In genomic region chr15:63979227-63979793, GRCh38 we compare ENCODE assay signal across 22 cellular contexts.
DNase-seq lines count a peak whose midpoint lies in the region; ATAC-seq, FAIRE-seq and TF ChIP-seq lines count a peak whose summit lies in the region.
"Had no signal": no experiment of that assay in that cellular context is flagged by ENCODE, and none has a peak within 500 bp of the region (broad histone marks: within the 10 kb centered on the region; RNA-seq: fewer than 3 reads in every experiment).

No MANE protein-coding gene starts in this region.

- FAIRE-seq in H1 (lab: Jason Lieb, UNC) (no peak), RCC 7860 (lab: Jason Lieb, UNC) (no peak)

- H2BK20ac ChIP-seq in H1 (ENCODE audit: low read length), result peak overlapping the region; percentile 17; the same call in 1 of the 2 replicates

- H3K14ac ChIP-seq in H1 (ENCODE audit: insufficient read length), result no peak overlapping the region

- H3K9ac ChIP-seq in H1 (replicated peaks in 1 of 4; ENCODE audit: extremely low read depth in 1 of 4, low read depth in 3 of 4, low read length in 3 of 4), result no peak overlapping the region

- ATAC-seq in stimulated activated effector memory CD8-positive, alpha-beta T cell treated with anti-CD3 and anti-CD28 coated beads, Interleukin-12 subunit alpha, Interleukin-12 subunit beta, amount 100 ng/mL, for 72 hours, result no peak
- ATAC-seq in GM19463 (IDR thresholded peaks at IDR 0.05; ENCODE audit: unreplicated experiment), result no peak
- ATAC-seq: activated CD4-positive, CD25-positive, alpha-beta regulatory T cell treated with anti-CD3 and anti-CD28 coated beads, Interleukin-2, amount 50 U/mL, for 24 hours; sciatic nerve had no signal

- POLR2A ChIA-PET in H1 (lab: Charles Lee; ENCODE audit: partially characterized antibody), result interaction anchor here (0.7 kb wide), 2 partner anchors 13 to 41 kb away, joined by 3 read pairs; no protein-coding TSS in a partner anchor

- H3K4me3 Mint-ChIP-seq in stimulated activated effector memory CD8-positive, alpha-beta T cell treated with anti-CD3 and anti-CD28 coated beads, Interleukin-12 subunit alpha, Interleukin-12 subunit beta, amount 100 ng/mL, for 72 hours, result no peak overlapping the region
- H3K4me3 Mint-ChIP-seq: neural crest cell had no signal

- no peaks in the 10 kb centered on the region for H3K27me3 ChIP-seq in H1 (replicated peaks in 1 of 4; ENCODE audit: control insufficient read depth in 3 of 4, extremely low read depth in 1 of 4, insufficient read depth in 3 of 4, low read length in 3 of 4)
- H3K27me3 ChIP-seq: ascending aorta had no signal

- TF ChIP-seq POLR2A in H1 (IDR thresholded peaks at IDR 0.05; ENCODE audit: control extremely low read depth in 1 of 2, low read depth in 2 of 2, low read length in 2 of 2), result no peak

- CTCF ChIA-PET in H1 (lab: Charles Lee; ENCODE audit: partially characterized antibody), result interaction anchor here (0.6 to 10.0 kb wide), 7 partner anchors 14 to 227 kb away, joined by 3 to 102 read pairs (median 5); partner anchors contain the start of gene DAPK2

- TF ChIP-seq RAD21 in H1 (IDR thresholded peaks at IDR 0.05 in 1 of 2, conservative IDR thresholded peaks at IDR 0.05 in 1 of 2; ENCODE audit: low read depth in 2 of 2, low read length in 2 of 2), result no peak

- no peak overlapping the region for H3K18ac ChIP-seq in H1 (ENCODE audit: extremely low read depth, low read length)

- H3K79me1 ChIP-seq in H1 (ENCODE audit: low read depth, low read length), result no peaks in the 10 kb centered on the region

- H3K56ac ChIP-seq in H1 (replicated peaks; ENCODE audit: insufficient read length, low read depth, low read length), result no peak overlapping the region

- no peak overlapping the region; the same call in 1 of the 2 replicates for H2BK5ac ChIP-seq in H1 (ENCODE audit: low read depth, low read length)

- no peaks in the 10 kb centered on the region for H3K79me2 ChIP-seq in H1 (ENCODE audit: control insufficient read depth in 1 of 2, insufficient read depth in 2 of 2, low read length in 2 of 2)

- H4K20me1 ChIP-seq in H1 (replicated peaks in 1 of 2; ENCODE audit: control insufficient read depth in 1 of 2, insufficient read depth in 2 of 2, low read length in 2 of 2), result no peaks in the 10 kb centered on the region

- no peaks in the 10 kb centered on the region for H3K9me3 Mint-ChIP-seq in stimulated activated effector memory CD8-positive, alpha-beta T cell treated with anti-CD3 and anti-CD28 coated beads, Interleukin-12 subunit alpha, Interleukin-12 subunit beta, amount 100 ng/mL, for 72 hours
- H3K9me3 Mint-ChIP-seq: neural crest cell had no signal

- peaks cover 0 to 3% (median 0%) of the 10 kb centered on the region in 4 experiments; a peak in 1 of 7 replicates for H3K4me1 ChIP-seq in H1 (replicated peaks in 1 of 4; ENCODE audit: control insufficient read depth in 3 of 4, insufficient read depth in 4 of 4, low read length in 3 of 4)

- no peak overlapping the region for H2AFZ ChIP-seq in H1 (ENCODE audit: low read length)

- H4K91ac ChIP-seq in H1 (replicated peaks; ENCODE audit: insufficient read length, low read length), result no peak overlapping the region

- no peak overlapping the region for H2AK5ac ChIP-seq in H1 (ENCODE audit: low read depth, low read length)

- no peaks in the 10 kb centered on the region for H3K36me3 ChIP-seq in H1 (ENCODE audit: control insufficient read depth in 2 of 4, insufficient read depth in 4 of 4, low read length in 3 of 4)
- H3K36me3 ChIP-seq: ascending aorta, thoracic aorta had no signal

- H4K8ac ChIP-seq in H1 (ENCODE audit: extremely low read depth, insufficient read depth, low read length), result no peak overlapping the region

- H3K27ac Mint-ChIP-seq in stimulated activated effector memory CD8-positive, alpha-beta T cell treated with anti-CD3 and anti-CD28 coated beads, Interleukin-12 subunit alpha, Interleukin-12 subunit beta, amount 100 ng/mL, for 72 hours, result peak overlapping the region; percentile 50

- H4K5ac ChIP-seq in H1 (ENCODE audit: insufficient read length, low read depth, low read length), result no peak overlapping the region

- no peaks in the 10 kb centered on the region for H3K9me3 ChIP-seq in H1 (ENCODE audit: insufficient read depth in 2 of 2, low read depth in 1 of 2, low read length in 1 of 2)
- H3K9me3 ChIP-seq: ascending aorta, Caco-2, thoracic aorta had no signal

- TF ChIP-seq CTCF in H1 (IDR thresholded peaks at IDR 0.05; ENCODE audit: control extremely low read depth in 1 of 3, insufficient read depth in 1 of 3, low read depth in 1 of 3, low read length in 3 of 3), result no peak

- no peak overlapping the region for H2BK120ac ChIP-seq in H1 (replicated peaks; ENCODE audit: low read depth, low read length)

- H3K4ac ChIP-seq in H1 (replicated peaks; ENCODE audit: insufficient read length, low read depth, low read length), result no peak overlapping the region

- WGBS in H1 (ENCODE audit: extremely low coverage in 1 of 2, insufficient coverage in 1 of 2, insufficient read length in 1 of 2, insufficient replicate concordance in 2 of 2, low coverage in 1 of 2, low lambda C conversion rate in 2 of 2, missing lambda C conversion rate in 1 of 2), 2 experiments, result 45% methylated on average over 6 of the region's 6 CpGs; no CpG with 5 or more reads in 1 of the 2 experiments

- peak overlapping the region; percentile 50; the same call in 1 of the 2 replicates for H2BK12ac ChIP-seq in H1 (ENCODE audit: low read depth, low read length)

- H3K27ac ChIP-seq in H1 (ENCODE audit: low read depth, low read length), result no peak overlapping the region
- H3K27ac ChIP-seq: ascending aorta, thoracic aorta had no signal

- H3K4me3 ChIP-seq in H1 (ENCODE audit: extremely low read depth in 1 of 4, insufficient read depth in 2 of 4, low read depth in 3 of 4, low read length in 4 of 4), result no peak overlapping the region
- H3K4me3 ChIP-seq: ascending aorta, thoracic aorta had no signal

- no peak overlapping the region for H3K4me2 ChIP-seq in H1 (ENCODE audit: insufficient read depth in 1 of 2, low read depth in 2 of 2, low read length in 2 of 2)

- H3K36me3 Mint-ChIP-seq in stimulated activated effector memory CD8-positive, alpha-beta T cell treated with anti-CD3 and anti-CD28 coated beads, Interleukin-12 subunit alpha, Interleukin-12 subunit beta, amount 100 ng/mL, for 72 hours, result no peaks in the 10 kb centered on the region

- no peak overlapping the region for H3K23ac ChIP-seq in H1 (ENCODE audit: insufficient read length)

- TF ChIP-seq EP300 in H1 (IDR thresholded peaks at IDR 0.05; ENCODE audit: borderline replicate concordance in 1 of 2, low read depth in 2 of 2, low read length in 2 of 2), result no peak

- H2BK15ac ChIP-seq in H1 (ENCODE audit: low read length), result no peak overlapping the region; the same call in 1 of the 2 replicates

- DNase-seq in NCI-H524 treated with DMSO at 0.1 percent for 48 hours (lab: John Stamatoyannopoulos, UW) (peak; percentile 94), H1 (ENCODE audit: low read depth in 1 of 2, low spot score in 2 of 2) (no peak), myocyte (ENCODE audit: low read depth) (peak; percentile 88), hypothalamus (lab: John Stamatoyannopoulos, UW) (no peak), NCI-H1694 (lab: John Stamatoyannopoulos, UW) (no peak), RCC 7860 (ENCODE audit: low spot score) (no peak)
- DNase-seq in stimulated activated effector memory CD8-positive, alpha-beta T cell treated with anti-CD3 and anti-CD28 coated beads, Interleukin-12 subunit alpha, Interleukin-12 subunit beta, amount 100 ng/mL, for 72 hours (ENCODE audit: low spot score in 2 of 2), result no peak
- DNase-seq: activated naive CD4-positive, alpha-beta T cell treated with Interleukin-2 at 50 U/mL for 16 hours; AML-193; Caco-2; cortex of kidney; NCI-H146; NCI-H446; stimulated activated CD4-positive, alpha-beta T cell treated with anti-CD3 and anti-CD28 coated beads, Interleukin-4, amount 100 ng/mL, for 1 hour; stimulated activated CD8-positive, alpha-beta memory T cell treated with anti-CD3 and anti-CD28 coated beads, Interleukin-4, amount 100 ng/mL, for 48 hours; T-helper 9 cell had no signal

- H3K23me2 ChIP-seq in H1 (ENCODE audit: low read depth, low read length), result no peaks in the 10 kb centered on the region

- peaks cover 5% of the 10 kb centered on the region for H3K4me1 Mint-ChIP-seq in stimulated activated effector memory CD8-positive, alpha-beta T cell treated with anti-CD3 and anti-CD28 coated beads, Interleukin-12 subunit alpha, Interleukin-12 subunit beta, amount 100 ng/mL, for 72 hours

TF ChIP-seq in H1, 55 proteins besides CTCF, POLR2A, EP300 and RAD21:
- TF ChIP-seq MAX (IDR thresholded peaks at IDR 0.05) (no peak), POLR2AphosphoS5 (IDR thresholded peaks at IDR 0.05; ENCODE audit: low read depth, low read length) (no peak), SIX5 (IDR thresholded peaks at IDR 0.05; ENCODE audit: low read depth, low read length) (no peak), ZNF274 (IDR thresholded peaks at IDR 0.05; ENCODE audit: borderline replicate concordance, extremely low read depth, low read length) (no peak), YY1 (IDR thresholded peaks at IDR 0.05; ENCODE audit: low read depth, low read length) (no peak), RFX5 (IDR thresholded peaks at IDR 0.05; ENCODE audit: borderline replicate concordance, low read depth, low read length) (no peak), CEBPB (IDR thresholded peaks at IDR 0.05; ENCODE audit: low read depth, low read length) (no peak), NANOG (IDR thresholded peaks at IDR 0.05; ENCODE audit: insufficient read depth, low read depth, low read length, poor library complexity, severe bottlenecking) (no peak), RXRA (IDR thresholded peaks at IDR 0.05; ENCODE audit: insufficient read depth, low read depth, low read length) (no peak), PHF8 (conservative IDR thresholded peaks at IDR 0.05; ENCODE audit: low read depth, low read length) (no peak)

Comparison
In these comparisons a context has a peak if more than half of its experiments do, and no peak if none do; other contexts are left out.
1. DNase-seq: peak in NCI-H524 treated with DMSO at 0.1 percent for 48 hours (single experiment) and myocyte (single experiment); none in H1 (0 of 2), stimulated activated effector memory CD8-positive, alpha-beta T cell treated with anti-CD3 and anti-CD28 coated beads, Interleukin-12 subunit alpha, Interleukin-12 subunit beta, amount 100 ng/mL, for 72 hours (0 of 2), hypothalamus (0 of 51), NCI-H1694 (single experiment) and RCC 7860 (single experiment).